In the genomic region with DNA sequence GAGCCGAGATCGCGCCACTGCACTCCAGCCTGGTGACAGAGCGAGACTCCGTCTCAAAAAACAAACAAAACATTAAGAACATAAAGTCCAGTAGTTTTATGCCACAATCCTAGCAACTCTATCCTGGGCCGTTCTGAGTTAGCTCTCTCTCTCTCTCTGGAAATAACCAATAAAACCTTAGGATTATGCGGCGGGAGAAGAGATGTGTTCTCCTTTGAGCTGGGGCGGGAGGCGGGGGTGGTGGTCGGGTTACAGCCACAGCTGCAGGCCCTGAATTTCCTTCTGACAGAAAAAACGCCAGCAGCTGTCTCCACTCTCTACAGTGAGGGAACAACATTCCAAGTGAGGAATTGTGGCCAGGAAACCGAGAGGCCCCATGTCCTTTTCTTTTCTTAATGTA, we compare ENCODE assay signal across 12 cellular contexts. TPM values are rescaled to one million over a fixed set of nuclear protein-coding genes. Genes with fewer than 3 reads are reported as not detected.
DNase-seq lines count a peak whose midpoint lies in the region; ATAC-seq and TF ChIP-seq lines count a peak whose summit lies in the region.
"Had no signal": no experiment of that assay in that cellular context is flagged by ENCODE, and none has a peak within 500 bp of the region (broad histone marks: within the 10 kb centered on the region; RNA-seq: fewer than 3 reads in every experiment).

No MANE protein-coding gene starts in this region.

- no peaks in the 10 kb centered on the region for H4K20me1 ChIP-seq in GM23248 (ENCODE audit: insufficient read depth)

- WGBS in GM23248 (ENCODE audit: low coverage in 1 of 2, low lambda C conversion rate in 2 of 2, missing lambda C conversion rate in 2 of 2), 2 experiments: 8 to 12% methylated on average over 12 to 13 of the region's 13 CpGs
- 11% methylated on average over 13 of the region's 13 CpGs for WGBS in prostate gland

- H3K4me3 ChIP-seq in GM23248: peak overlapping the region; percentile 53; the same call in 1 of the 2 replicates
- no peak overlapping the region for H3K4me3 ChIP-seq in WERI-Rb-1 (ENCODE audit: low read depth, low read length)
- no peak overlapping the region for H3K4me3 ChIP-seq in cardiac muscle cell
- no peak overlapping the region for H3K4me3 ChIP-seq in prostate gland

- DNase-seq in GM23248 (peak; percentile 50), WERI-Rb-1 (no peak), cardiac muscle cell (ENCODE audit: low read depth in 1 of 2, low spot score in 1 of 2) (peak; percentile 68 to 89), prostate gland (ENCODE audit: low spot score) (no peak), activated gamma-delta T cell (lab: John Stamatoyannopoulos, UW) (no peak), SW 1271 (lab: John Stamatoyannopoulos, UW) (no peak), MV-4-11 (lab: John Stamatoyannopoulos, UW) (no peak)
- DNase-seq: stimulated activated CD4-positive, alpha-beta T cell treated with anti-CD3 and anti-CD28 coated beads, Interleukin-4, amount 100 ng/mL, for 24 hours; T-helper 9 cell had no signal

- TF ChIP-seq POLR2A in prostate gland (IDR thresholded peaks at IDR 0.05): no peak

- peak overlapping the region; percentile 49; the same call in 1 of the 2 replicates for H3K9ac ChIP-seq in GM23248

- no peaks in the 10 kb centered on the region for H3K79me2 ChIP-seq in GM23248 (ENCODE audit: insufficient read depth)

- TF ChIP-seq CTCF in WERI-Rb-1 (IDR thresholded peaks at IDR 0.05; ENCODE audit: low read depth, low read length) (no peak), cardiac muscle cell (IDR thresholded peaks at IDR 0.05; ENCODE audit: low read depth, low read length) (no peak), prostate gland (IDR thresholded peaks at IDR 0.05) (no peak)

- intact Hi-C loops in prostate gland (cut with DNase I): no loop called here

- no peaks in the 10 kb centered on the region for H3K27me3 ChIP-seq in GM23248 (replicated peaks; ENCODE audit: insufficient read depth)
- H3K27me3 ChIP-seq in WERI-Rb-1 (ENCODE audit: insufficient read depth, low read depth, severe bottlenecking): no peaks in the 10 kb centered on the region
- no peaks in the 10 kb centered on the region for H3K27me3 ChIP-seq in cardiac muscle cell
- H3K27me3 ChIP-seq in prostate gland (replicated peaks; ENCODE audit: insufficient read depth): no peaks in the 10 kb centered on the region

- peaks cover 33% of the 10 kb centered on the region for H3F3A ChIP-seq in GM23248 (ENCODE audit: insufficient read depth)

- H3K9me3 ChIP-seq in GM23248 (ENCODE audit: low read depth) (no peaks in the 10 kb centered on the region), WERI-Rb-1 (ENCODE audit: severe bottlenecking) (no peaks in the 10 kb centered on the region), cardiac muscle cell (ENCODE audit: low read depth) (no peaks in the 10 kb centered on the region), prostate gland (no peaks in the 10 kb centered on the region)

- peaks cover 35% of the 10 kb centered on the region for H3K4me1 ChIP-seq in GM23248 (ENCODE audit: insufficient read depth)
- H3K4me1 ChIP-seq in cardiac muscle cell (ENCODE audit: low read depth): peaks cover 13% of the 10 kb centered on the region
- H3K4me1 ChIP-seq in prostate gland (replicated peaks): no peaks in the 10 kb centered on the region

- peak overlapping the region; percentile 69; the same call in 1 of the 2 replicates for H3K27ac ChIP-seq in GM23248
- H3K27ac ChIP-seq in WERI-Rb-1: 0 out of 2 replicates have a peak overlapping the region, but pooled peaks have one; percentile 6
- peak overlapping the region; percentile 67 for H3K27ac ChIP-seq in cardiac muscle cell
- H3K27ac ChIP-seq in prostate gland: peak overlapping the region; percentile 12 to 59
- H3K27ac ChIP-seq: HL-60 had no signal

- H3K9me2 ChIP-seq in GM23248 (ENCODE audit: insufficient read depth): no peaks in the 10 kb centered on the region

- in situ Hi-C loops in GM23248 (cut with MboI): loop anchor here (10.0 kb wide), 1 partner anchor 196 kb away; no protein-coding TSS in a partner anchor

- H3K4me2 ChIP-seq in GM23248 (ENCODE audit: unreplicated experiment): peak overlapping the region; percentile 72

- no peak for ATAC-seq in HG03095 (IDR thresholded peaks at IDR 0.05; ENCODE audit: unreplicated experiment)

- H2AFZ ChIP-seq in GM23248: peak overlapping the region; percentile 82

- H3K36me3 ChIP-seq in GM23248 (ENCODE audit: low read depth) (no peaks in the 10 kb centered on the region), WERI-Rb-1 (no peaks in the 10 kb centered on the region), cardiac muscle cell (no peaks in the 10 kb centered on the region), prostate gland (no peaks in the 10 kb centered on the region)

RNA-seq across cellular contexts. Expression of a gene that starts 9.0 kb away (rescaled TPM):
- 0.76 and 0.89 TPM in 2 replicates for total RNA-seq in GM23248 (2014; rRNA removed; shearing (Covaris generic))
- 0.26 and 0.56 TPM in 2 replicates for polyA plus RNA-seq in GM23248 (2016; fragmentation: Nextera tagmentation; extraction: Ambion mirVana)
- total RNA-seq in cardiac muscle cell: 67.8 and 71.7 TPM in 2 replicates
- 38.3 and 46.4 TPM in 2 replicates for polyA plus RNA-seq in cardiac muscle cell
- total RNA-seq in prostate gland: 10 to 100 TPM; 17.0 to 26.5 TPM

RNA-seq across cellular contexts. Expression of a gene that starts 15.3 kb away (rescaled TPM):
- total RNA-seq in GM23248 (2014; rRNA removed; shearing (Covaris generic)): 0.25 and 0.65 TPM in 2 replicates
- polyA plus RNA-seq in GM23248 (2016; fragmentation: Nextera tagmentation; extraction: Ambion mirVana) (0.13 and 0.20 TPM in 2 replicates), cardiac muscle cell (4.1 and 8.8 TPM in 2 replicates)
- total RNA-seq in cardiac muscle cell (8.8 and 13.5 TPM in 2 replicates), prostate gland (1 to 10 TPM in 1 of 2 donors, under 1 TPM in 1; 0.96 to 3.1 TPM)

RNA-seq across cellular contexts. Expression of a gene that starts 51.7 kb away (rescaled TPM):
- total RNA-seq in GM23248 (2014; rRNA removed; shearing (Covaris generic)): not detected in 2 replicates
- polyA plus RNA-seq in GM23248 (2016; fragmentation: Nextera tagmentation; extraction: Ambion mirVana) (not detected in 2 replicates), cardiac muscle cell (0.20 TPM in 1 of 2 replicates, not detected in the other)
- total RNA-seq in cardiac muscle cell (0.69 and 0.81 TPM in 2 replicates), prostate gland (1 to 10 TPM in 1 of 2 donors, not detected in 1; 1.6 TPM)
- total RNA-seq: mesenteric fat pad had no signal

Comparison
In these comparisons a context has a peak if more than half of its experiments do, and no peak if none do; other contexts are left out.
1. DNase-seq: peak in GM23248 (single experiment) and cardiac muscle cell (2 of 2); none in WERI-Rb-1 (single experiment), prostate gland (single experiment), activated gamma-delta T cell (single experiment), SW 1271 (0 of 2) and MV-4-11 (single experiment).
2. H3K27ac ChIP-seq: peak in every context shown above with its lines; median percentile 69 in GM23248; 67 in cardiac muscle cell; 36 in prostate gland; 6 in WERI-Rb-1.